ENCODE assay signal across 20 cellular contexts in the genomic region with DNA sequence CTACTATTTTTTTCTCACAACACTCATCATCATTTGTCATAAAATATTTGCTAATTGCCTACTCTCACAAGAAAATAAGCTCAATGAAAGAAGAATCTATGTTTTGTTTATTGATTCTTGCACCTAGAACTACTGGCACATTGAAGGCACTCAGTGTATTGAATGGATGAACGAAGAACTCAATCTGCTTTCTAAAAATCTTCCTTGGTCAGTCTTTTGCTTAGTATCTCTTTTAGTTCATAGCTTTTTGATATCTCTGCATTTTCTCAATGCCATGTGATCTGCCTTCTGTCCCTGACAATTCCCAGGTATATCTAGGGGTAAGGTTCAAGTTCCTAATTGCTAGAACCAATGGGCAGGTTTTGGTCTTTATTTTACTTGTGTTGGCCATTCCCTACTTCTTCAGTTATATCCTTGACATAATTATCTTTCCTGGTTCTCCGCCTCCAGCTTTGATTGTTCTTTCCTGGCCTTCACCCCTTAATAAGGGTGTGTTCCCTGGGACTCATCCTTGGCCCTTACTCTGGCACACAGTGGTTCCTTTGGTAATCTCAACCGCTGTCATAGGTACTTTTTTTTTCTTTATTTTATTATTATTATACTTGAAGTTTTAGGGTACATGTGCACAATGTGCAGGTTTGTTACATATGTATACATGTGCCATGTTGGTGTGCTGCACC.
DNase-seq lines count a peak whose midpoint lies in the region; ATAC-seq, FAIRE-seq and TF ChIP-seq lines count a peak whose summit lies in the region.
"Had no signal": no experiment of that assay in that cellular context is flagged by ENCODE, and none has a peak within 500 bp of the region (broad histone marks: within the 10 kb centered on the region; RNA-seq: fewer than 3 reads in every experiment).

No MANE protein-coding gene starts in this region.

- H3K27me3 Mint-ChIP-seq in activated T-helper 17 cell treated with anti-CD3 and anti-CD28 coated beads, Interleukin-2, amount 50 U/mL, for 72 hours, result no peaks in the 10 kb centered on the region
- H3K27me3 Mint-ChIP-seq: IgD-negative memory B cell had no signal

- H2BK20ac ChIP-seq in H1 (ENCODE audit: low read length), result no peak overlapping the region

- H4K20me1 ChIP-seq in HepG2 (ENCODE audit: insufficient read depth, low read length) (no peaks in the 10 kb centered on the region), H1 (replicated peaks in 1 of 2; ENCODE audit: control insufficient read depth in 1 of 2, insufficient read depth in 2 of 2, low read length in 2 of 2) (no peaks in the 10 kb centered on the region)

- DNase-seq in HepG2 (ENCODE audit: low spot score) (no peak), right lobe of liver (no peak), H1 (ENCODE audit: low read depth in 1 of 2, low spot score in 2 of 2) (no peak), medulla oblongata (ENCODE audit: extremely low spot score) (no peak)
- DNase-seq: BE2C, DMS79 treated with DMSO at 0.1 percent for 48 hours, HCEC 1CT, Kasumi-1, NCI-H1417, NCI-H1694 treated with DMSO at 0.1 percent for 48 hours, NCI-H2081 treated with DMSO at 0.1 percent for 48 hours, NCI-H2171 treated with DMSO at 0.1 percent for 48 hours, NCI-H524 treated with DMSO at 0.1 percent for 48 hours had no signal

- no peak overlapping the region for H2BK12ac ChIP-seq in H1 (ENCODE audit: low read depth, low read length)

- no peaks in the 10 kb centered on the region for H3K79me1 ChIP-seq in H1 (ENCODE audit: low read depth, low read length)

- no peak overlapping the region for H3K14ac ChIP-seq in H1 (ENCODE audit: insufficient read length)

- H3K18ac ChIP-seq in H1 (ENCODE audit: extremely low read depth, low read length), result no peak overlapping the region

- H3K9ac ChIP-seq in HepG2 (ENCODE audit: insufficient read depth, low read depth, low read length) (no peak overlapping the region), H1 (replicated peaks in 1 of 4; ENCODE audit: extremely low read depth in 1 of 4, low read depth in 3 of 4, low read length in 3 of 4) (no peak overlapping the region)

- H3K23ac ChIP-seq in H1 (ENCODE audit: insufficient read length), result no peak overlapping the region

- TF ChIP-seq RAD21 in HepG2 (CRISPR knock-in tag; IDR thresholded peaks at IDR 0.05) (no peak), H1 (IDR thresholded peaks at IDR 0.05 in 1 of 2, conservative IDR thresholded peaks at IDR 0.05 in 1 of 2; ENCODE audit: low read depth in 2 of 2, low read length in 2 of 2) (no peak)

- TF ChIP-seq CTCF in HepG2 (CRISPR knock-in tag; IDR thresholded peaks at IDR 0.05) (no peak), right lobe of liver (IDR thresholded peaks at IDR 0.05) (no peak), H1 (IDR thresholded peaks at IDR 0.05; ENCODE audit: control extremely low read depth in 1 of 3, insufficient read depth in 1 of 3, low read depth in 1 of 3, low read length in 3 of 3) (no peak)

- CTCF ChIA-PET in HepG2 (lab: Yijun Ruan, JAX; ENCODE audit: low intra/inter-chr PET ratio, low total read pairs) (no interaction called here), H1 (lab: Charles Lee; ENCODE audit: partially characterized antibody) (interaction anchor here (1.1 kb wide), 1 partner anchor 11 kb away, joined by 3 read pairs; no protein-coding TSS in a partner anchor)

- BruUV-seq in HepG2 (replicated peaks; lab: Mats Ljungman, UMichigan), result no TSS peak

- H3K27me3 ChIP-seq in HepG2 (ENCODE audit: control insufficient read depth in 1 of 2, insufficient read depth in 2 of 2, low read length in 2 of 2) (no peaks in the 10 kb centered on the region), right lobe of liver (no peaks in the 10 kb centered on the region), H1 (replicated peaks in 1 of 4; ENCODE audit: control insufficient read depth in 3 of 4, extremely low read depth in 1 of 4, insufficient read depth in 3 of 4, low read length in 3 of 4) (no peaks in the 10 kb centered on the region)
- H3K27me3 ChIP-seq: BE2C, SJSA1 had no signal

- in situ Hi-C loops in HepG2 (cut with HindIII; ENCODE audit: extremely low pct_ligation_motif_present, low pct_unique_long_range_greater_than_20kb), result no loop called here

- no peak overlapping the region for H3K4me3 Mint-ChIP-seq in activated T-helper 17 cell treated with anti-CD3 and anti-CD28 coated beads, Interleukin-2, amount 50 U/mL, for 72 hours
- H3K4me3 Mint-ChIP-seq: GM23338 had no signal

- no peak overlapping the region for H2AK5ac ChIP-seq in H1 (ENCODE audit: low read depth, low read length)

- peaks cover 31% of the 10 kb centered on the region for H3K36me3 Mint-ChIP-seq in activated T-helper 17 cell treated with anti-CD3 and anti-CD28 coated beads, Interleukin-2, amount 50 U/mL, for 72 hours (ENCODE audit: low read depth)

- no peak for FAIRE-seq in HepG2 (lab: Jason Lieb, UNC)
- FAIRE-seq in H1 (lab: Jason Lieb, UNC), result no peak

- no peak for ATAC-seq in HepG2
- no peak for ATAC-seq in right lobe of liver
- no peak for ATAC-seq in activated T-helper 17 cell treated with anti-CD3 and anti-CD28 coated beads, Interleukin-2, amount 50 U/mL, for 72 hours (replicated peaks)
- ATAC-seq in GM21447 (IDR thresholded peaks at IDR 0.05; ENCODE audit: unreplicated experiment), result no peak
- no peak for ATAC-seq in HG02840 (IDR thresholded peaks at IDR 0.05; ENCODE audit: low FRiP score, unreplicated experiment)
- ATAC-seq: Right ventricle myocardium inferior had no signal

- H2BK15ac ChIP-seq in H1 (ENCODE audit: low read length), result no peak overlapping the region

- intact Hi-C loops in HepG2 (cut with micrococcal nuclease; ENCODE audit: unreplicated experiment) (no loop called here), right lobe of liver (cut with DNase I) (no loop called here)

- H2AFZ ChIP-seq in HepG2 (ENCODE audit: low read length) (no peak overlapping the region), H1 (ENCODE audit: low read length) (no peak overlapping the region)
- H2AFZ ChIP-seq: GM23338 had no signal

- no peak overlapping the region for H2BK120ac ChIP-seq in H1 (replicated peaks; ENCODE audit: low read depth, low read length)

- no peaks in the 10 kb centered on the region for H3K23me2 ChIP-seq in H1 (ENCODE audit: low read depth, low read length)

- H4K91ac ChIP-seq in H1 (replicated peaks; ENCODE audit: insufficient read length, low read length), result no peak overlapping the region

- H3K27ac Mint-ChIP-seq in activated T-helper 17 cell treated with anti-CD3 and anti-CD28 coated beads, Interleukin-2, amount 50 U/mL, for 72 hours, result peak overlapping the region; percentile 8
- H3K27ac Mint-ChIP-seq: GM23338 had no signal

- no peak overlapping the region for H2BK5ac ChIP-seq in H1 (ENCODE audit: low read depth, low read length)

- H3K79me2 ChIP-seq in HepG2 (ENCODE audit: insufficient read depth, low read length) (no peaks in the 10 kb centered on the region), H1 (ENCODE audit: control insufficient read depth in 1 of 2, insufficient read depth in 2 of 2, low read length in 2 of 2) (no peaks in the 10 kb centered on the region)

- no peak overlapping the region for H4K8ac ChIP-seq in H1 (ENCODE audit: extremely low read depth, insufficient read depth, low read length)

- WGBS in HepG2 (ENCODE audit: low lambda C conversion rate), result 99% methylated on average over 3 of the region's 3 CpGs
- WGBS in right lobe of liver (ENCODE audit: insufficient coverage, low coverage, low lambda C conversion rate, missing lambda C conversion rate), result 89% methylated on average over 3 of the region's 3 CpGs
- 80% methylated on average over 3 of the region's 3 CpGs; no CpG with 5 or more reads in 1 of the 2 experiments for WGBS in H1 (ENCODE audit: extremely low coverage in 1 of 2, insufficient coverage in 1 of 2, insufficient read length in 1 of 2, insufficient replicate concordance in 2 of 2, low coverage in 1 of 2, low lambda C conversion rate in 2 of 2, missing lambda C conversion rate in 1 of 2), 2 experiments

- H3K36me3 ChIP-seq in HepG2 (replicated peaks in 1 of 2; ENCODE audit: control insufficient read depth in 1 of 2, insufficient read depth in 2 of 2, low read length in 2 of 2) (peaks cover 0 to 7% of the 10 kb centered on the region in 2 experiments; a peak in 3 of 5 replicates), right lobe of liver (peaks cover 0 to 13% (median 3%) of the 10 kb centered on the region in 4 donors), H1 (ENCODE audit: control insufficient read depth in 2 of 4, insufficient read depth in 4 of 4, low read length in 3 of 4) (peaks cover 0 to 3% (median 1%) of the 10 kb centered on the region in 4 experiments; a peak in 3 of 8 replicates)

- H3K4me2 ChIP-seq in HepG2 (ENCODE audit: low read depth, low read length) (no peak overlapping the region), H1 (ENCODE audit: insufficient read depth in 1 of 2, low read depth in 2 of 2, low read length in 2 of 2) (no peak overlapping the region)
- H3K4me2 ChIP-seq: GM23338 had no signal

- H4K5ac ChIP-seq in H1 (ENCODE audit: insufficient read length, low read depth, low read length), result no peak overlapping the region

- TF ChIP-seq EP300 in HepG2 (IDR thresholded peaks at IDR 0.05; ENCODE audit: low read depth in 2 of 2, low read length in 2 of 2), result no peak
- no peak for TF ChIP-seq EP300 in HepG2 (CRISPR knock-in tag; IDR thresholded peaks at IDR 0.05; ENCODE audit: borderline replicate concordance)
- TF ChIP-seq EP300 in H1 (IDR thresholded peaks at IDR 0.05; ENCODE audit: borderline replicate concordance in 1 of 2, low read depth in 2 of 2, low read length in 2 of 2), result no peak

- POLR2A ChIA-PET in HepG2 (lab: Yijun Ruan, JAX) (no interaction called here), H1 (lab: Charles Lee; ENCODE audit: partially characterized antibody) (interaction anchor here (1.0 to 1.5 kb wide), 2 partner anchors 12 kb away, joined by 3 to 4 read pairs; no protein-coding TSS in a partner anchor)

- no peak overlapping the region for H3K4ac ChIP-seq in H1 (replicated peaks; ENCODE audit: insufficient read length, low read depth, low read length)

- peaks cover 49% of the 10 kb centered on the region for H3K4me1 ChIP-seq in HepG2 (ENCODE audit: insufficient read depth, low read length)
- no peaks in the 10 kb centered on the region for H3K4me1 ChIP-seq in right lobe of liver
- no peaks in the 10 kb centered on the region for H3K4me1 ChIP-seq in H1 (replicated peaks in 1 of 4; ENCODE audit: control insufficient read depth in 3 of 4, insufficient read depth in 4 of 4, low read length in 3 of 4)
- H3K4me1 ChIP-seq: BE2C had no signal

- H3K56ac ChIP-seq in H1 (replicated peaks; ENCODE audit: insufficient read length, low read depth, low read length), result no peak overlapping the region

- H3K9me3 Mint-ChIP-seq in activated T-helper 17 cell treated with anti-CD3 and anti-CD28 coated beads, Interleukin-2, amount 50 U/mL, for 72 hours, result peaks cover 5% of the 10 kb centered on the region

- no peaks in the 10 kb centered on the region for H3K9me3 ChIP-seq in HepG2 (ENCODE audit: low read length)
- H3K9me3 ChIP-seq in right lobe of liver, result no peaks in the 10 kb centered on the region
- H3K9me3 ChIP-seq in H1 (ENCODE audit: insufficient read depth in 2 of 2, low read depth in 1 of 2, low read length in 1 of 2), result peaks cover 0 to 2% of the 10 kb centered on the region in 2 experiments; a peak in 1 of 4 replicates
- H3K9me3 ChIP-seq: BE2C, SJSA1 had no signal

- TF ChIP-seq POLR2A in HepG2 (IDR thresholded peaks at IDR 0.05; ENCODE audit: insufficient read depth in 1 of 2, low read depth in 2 of 2, low read length in 2 of 2) (no peak; a peak in 1 of 4 replicates), right lobe of liver (IDR thresholded peaks at IDR 0.05) (no peak), H1 (IDR thresholded peaks at IDR 0.05; ENCODE audit: control extremely low read depth in 1 of 2, low read depth in 2 of 2, low read length in 2 of 2) (no peak)

- no peak overlapping the region for H3K27ac ChIP-seq in HepG2 (ENCODE audit: extremely low read length, insufficient read depth, low read length)
- no peak overlapping the region for H3K27ac ChIP-seq in right lobe of liver
- H3K27ac ChIP-seq in H1 (ENCODE audit: low read depth, low read length), result no peak overlapping the region
- H3K27ac ChIP-seq: SJSA1 had no signal

- H3K4me3 ChIP-seq in HepG2 (replicated peaks in 1 of 3; ENCODE audit: insufficient read depth in 1 of 3, low read depth in 2 of 3, low read length in 3 of 3) (no peak overlapping the region), right lobe of liver (no peak overlapping the region), H1 (ENCODE audit: extremely low read depth in 1 of 4, insufficient read depth in 2 of 4, low read depth in 3 of 4, low read length in 4 of 4) (no peak overlapping the region)
- H3K4me3 ChIP-seq: GM23338, SJSA1 had no signal

- peaks cover 12% of the 10 kb centered on the region for H3K4me1 Mint-ChIP-seq in activated T-helper 17 cell treated with anti-CD3 and anti-CD28 coated beads, Interleukin-2, amount 50 U/mL, for 72 hours
- H3K4me1 Mint-ChIP-seq: GM23338 had no signal

Comparison
In these comparisons a context has a peak if more than half of its experiments do, and no peak if none do; other contexts are left out.
1. Of the 41 proteins assayed by ChIP-seq in both HepG2 and H1: peak only in HepG2: none; only in H1: GTF2F1; in both: none; in neither: 40.